1 cellular context compared by ENCODE assay signal in the genomic region with DNA sequence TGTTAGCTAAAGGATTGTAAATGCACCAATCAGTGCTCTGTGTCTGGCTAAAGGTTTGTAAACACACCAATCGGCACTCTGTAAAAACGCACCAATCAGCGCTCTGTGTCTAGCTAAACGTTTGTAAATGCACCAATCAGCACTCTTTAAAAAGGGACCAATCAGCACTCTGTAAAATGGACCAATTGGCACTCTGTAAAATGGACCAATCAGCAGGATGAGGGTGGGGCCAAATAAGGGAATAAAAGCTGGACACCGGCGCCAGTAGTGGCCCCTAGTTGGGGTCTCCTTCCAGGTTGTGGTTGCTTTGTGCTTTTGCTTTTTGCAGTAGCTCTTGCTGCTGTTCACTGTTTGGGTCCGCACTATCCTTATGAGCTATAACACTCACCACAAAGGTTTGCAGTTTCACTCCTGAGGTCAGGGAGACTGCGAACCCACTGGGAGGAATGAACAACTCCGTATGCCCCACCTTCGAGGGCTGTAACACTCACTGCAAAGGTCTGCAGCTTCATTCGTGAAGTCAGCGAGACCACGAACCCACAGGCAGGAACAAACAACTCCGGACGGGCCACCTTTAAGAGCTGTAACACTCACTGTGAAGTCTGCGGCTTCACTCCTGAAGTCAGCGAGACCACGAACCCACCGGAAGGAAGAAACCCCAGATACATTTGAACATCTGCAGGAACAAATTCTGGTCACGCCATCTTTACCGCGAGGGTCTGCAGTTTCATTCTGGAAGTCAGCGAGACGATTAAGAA.
TF ChIP-seq lines count a peak whose summit lies in the region.

No MANE protein-coding gene starts in this region.

TF ChIP-seq in HepG2, 621 proteins besides CTCF, POLR2A, EP300 and RAD21 (continued from another document):
- no peak for TF ChIP-seq NR3C1 (CRISPR knock-in tag; IDR thresholded peaks at IDR 0.05)
- TF ChIP-seq ZNF253 (CRISPR knock-in tag; IDR thresholded peaks at IDR 0.05; ENCODE audit: borderline replicate concordance): no peak
- no peak for TF ChIP-seq ZNF839 (CRISPR knock-in tag; IDR thresholded peaks at IDR 0.05; ENCODE audit: borderline replicate concordance)
- no peak for TF ChIP-seq REL (CRISPR knock-in tag; conservative IDR thresholded peaks at IDR 0.05)
- TF ChIP-seq, protein P1, sequence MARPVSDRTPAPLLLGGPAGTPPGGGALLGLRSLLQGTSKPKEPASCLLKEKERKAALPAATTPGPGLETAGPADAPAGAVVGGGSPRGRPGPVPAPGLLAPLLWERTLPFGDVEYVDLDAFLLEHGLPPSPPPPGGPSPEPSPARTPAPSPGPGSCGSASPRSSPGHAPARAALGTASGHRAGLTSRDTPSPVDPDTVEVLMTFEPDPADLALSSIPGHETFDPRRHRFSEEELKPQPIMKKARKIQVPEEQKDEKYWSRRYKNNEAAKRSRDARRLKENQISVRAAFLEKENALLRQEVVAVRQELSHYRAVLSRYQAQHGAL (CRISPR knock-in tag; IDR thresholded peaks at IDR 0.05; ENCODE audit: not compliant biosample characterization): no peak
- peak; percentile 66; the same call in 1 of the 2 replicates for TF ChIP-seq MAFF (IDR thresholded peaks at IDR 0.05; ENCODE audit: low read depth, low read length)
- TF ChIP-seq DPF2 (CRISPR knock-in tag; IDR thresholded peaks at IDR 0.05; ENCODE audit: borderline replicate concordance, low read depth): no peak
- TF ChIP-seq, protein P2, sequence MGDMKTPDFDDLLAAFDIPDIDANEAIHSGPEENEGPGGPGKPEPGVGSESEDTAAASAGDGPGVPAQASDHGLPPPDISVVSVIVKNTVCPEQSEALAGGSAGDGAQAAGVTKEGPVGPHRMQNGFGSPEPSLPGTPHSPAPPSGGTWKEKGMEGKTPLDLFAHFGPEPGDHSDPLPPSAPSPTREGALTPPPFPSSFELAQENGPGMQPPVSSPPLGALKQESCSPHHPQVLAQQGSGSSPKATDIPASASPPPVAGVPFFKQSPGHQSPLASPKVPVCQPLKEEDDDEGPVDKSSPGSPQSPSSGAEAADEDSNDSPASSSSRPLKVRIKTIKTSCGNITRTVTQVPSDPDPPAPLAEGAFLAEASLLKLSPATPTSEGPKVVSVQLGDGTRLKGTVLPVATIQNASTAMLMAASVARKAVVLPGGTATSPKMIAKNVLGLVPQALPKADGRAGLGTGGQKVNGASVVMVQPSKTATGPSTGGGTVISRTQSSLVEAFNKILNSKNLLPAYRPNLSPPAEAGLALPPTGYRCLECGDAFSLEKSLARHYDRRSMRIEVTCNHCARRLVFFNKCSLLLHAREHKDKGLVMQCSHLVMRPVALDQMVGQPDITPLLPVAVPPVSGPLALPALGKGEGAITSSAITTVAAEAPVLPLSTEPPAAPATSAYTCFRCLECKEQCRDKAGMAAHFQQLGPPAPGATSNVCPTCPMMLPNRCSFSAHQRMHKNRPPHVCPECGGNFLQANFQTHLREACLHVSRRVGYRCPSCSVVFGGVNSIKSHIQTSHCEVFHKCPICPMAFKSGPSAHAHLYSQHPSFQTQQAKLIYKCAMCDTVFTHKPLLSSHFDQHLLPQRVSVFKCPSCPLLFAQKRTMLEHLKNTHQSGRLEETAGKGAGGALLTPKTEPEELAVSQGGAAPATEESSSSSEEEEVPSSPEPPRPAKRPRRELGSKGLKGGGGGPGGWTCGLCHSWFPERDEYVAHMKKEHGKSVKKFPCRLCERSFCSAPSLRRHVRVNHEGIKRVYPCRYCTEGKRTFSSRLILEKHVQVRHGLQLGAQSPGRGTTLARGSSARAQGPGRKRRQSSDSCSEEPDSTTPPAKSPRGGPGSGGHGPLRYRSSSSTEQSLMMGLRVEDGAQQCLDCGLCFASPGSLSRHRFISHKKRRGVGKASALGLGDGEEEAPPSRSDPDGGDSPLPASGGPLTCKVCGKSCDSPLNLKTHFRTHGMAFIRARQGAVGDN (CRISPR knock-in tag; IDR thresholded peaks at IDR 0.05): no peak
- no peak for TF ChIP-seq ZNF224 (CRISPR knock-in tag; IDR thresholded peaks at IDR 0.05)
- TF ChIP-seq POLR2AphosphoS2 (IDR thresholded peaks at IDR 0.05; ENCODE audit: low read depth, low read length): no peak
- TF ChIP-seq HNF4A (CRISPR knock-in tag; IDR thresholded peaks at IDR 0.05): no peak
- peak; percentile 62; the same call in 1 of the 2 replicates for TF ChIP-seq ZMYM2 (CRISPR knock-in tag; IDR thresholded peaks at IDR 0.05)
- no peak for TF ChIP-seq STAT5B (CRISPR knock-in tag; IDR thresholded peaks at IDR 0.05)
- TF ChIP-seq, protein P3, sequence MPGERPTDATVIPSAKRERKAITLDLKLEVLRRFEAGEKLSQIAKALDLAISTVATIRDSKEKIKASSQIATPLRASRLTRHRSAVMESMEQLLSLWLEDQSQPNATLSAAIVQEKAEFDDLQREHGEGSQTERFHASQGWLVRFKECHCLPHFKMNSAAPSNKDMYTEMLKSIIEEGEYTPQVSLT (CRISPR knock-in tag; IDR thresholded peaks at IDR 0.05; ENCODE audit: borderline replicate concordance, low read depth): no peak
- TF ChIP-seq, protein P4, sequence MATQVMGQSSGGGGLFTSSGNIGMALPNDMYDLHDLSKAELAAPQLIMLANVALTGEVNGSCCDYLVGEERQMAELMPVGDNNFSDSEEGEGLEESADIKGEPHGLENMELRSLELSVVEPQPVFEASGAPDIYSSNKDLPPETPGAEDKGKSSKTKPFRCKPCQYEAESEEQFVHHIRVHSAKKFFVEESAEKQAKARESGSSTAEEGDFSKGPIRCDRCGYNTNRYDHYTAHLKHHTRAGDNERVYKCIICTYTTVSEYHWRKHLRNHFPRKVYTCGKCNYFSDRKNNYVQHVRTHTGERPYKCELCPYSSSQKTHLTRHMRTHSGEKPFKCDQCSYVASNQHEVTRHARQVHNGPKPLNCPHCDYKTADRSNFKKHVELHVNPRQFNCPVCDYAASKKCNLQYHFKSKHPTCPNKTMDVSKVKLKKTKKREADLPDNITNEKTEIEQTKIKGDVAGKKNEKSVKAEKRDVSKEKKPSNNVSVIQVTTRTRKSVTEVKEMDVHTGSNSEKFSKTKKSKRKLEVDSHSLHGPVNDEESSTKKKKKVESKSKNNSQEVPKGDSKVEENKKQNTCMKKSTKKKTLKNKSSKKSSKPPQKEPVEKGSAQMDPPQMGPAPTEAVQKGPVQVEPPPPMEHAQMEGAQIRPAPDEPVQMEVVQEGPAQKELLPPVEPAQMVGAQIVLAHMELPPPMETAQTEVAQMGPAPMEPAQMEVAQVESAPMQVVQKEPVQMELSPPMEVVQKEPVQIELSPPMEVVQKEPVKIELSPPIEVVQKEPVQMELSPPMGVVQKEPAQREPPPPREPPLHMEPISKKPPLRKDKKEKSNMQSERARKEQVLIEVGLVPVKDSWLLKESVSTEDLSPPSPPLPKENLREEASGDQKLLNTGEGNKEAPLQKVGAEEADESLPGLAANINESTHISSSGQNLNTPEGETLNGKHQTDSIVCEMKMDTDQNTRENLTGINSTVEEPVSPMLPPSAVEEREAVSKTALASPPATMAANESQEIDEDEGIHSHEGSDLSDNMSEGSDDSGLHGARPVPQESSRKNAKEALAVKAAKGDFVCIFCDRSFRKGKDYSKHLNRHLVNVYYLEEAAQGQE (IDR thresholded peaks at IDR 0.05; ENCODE audit: borderline replicate concordance in 1 of 2, low read depth in 1 of 2, low read length in 2 of 2): no peak
- peak; percentile 79 for TF ChIP-seq POGZ (CRISPR knock-in tag; IDR thresholded peaks at IDR 0.05)
- no peak for TF ChIP-seq FOXK1 (CRISPR knock-in tag; IDR thresholded peaks at IDR 0.05; ENCODE audit: borderline replicate concordance, low read depth)
- peak; percentile 77 for TF ChIP-seq NFYC (CRISPR knock-in tag; IDR thresholded peaks at IDR 0.05)
- TF ChIP-seq ZNF652 (CRISPR knock-in tag; IDR thresholded peaks at IDR 0.05; ENCODE audit: borderline replicate concordance, low read depth): no peak
- TF ChIP-seq, protein P5, sequence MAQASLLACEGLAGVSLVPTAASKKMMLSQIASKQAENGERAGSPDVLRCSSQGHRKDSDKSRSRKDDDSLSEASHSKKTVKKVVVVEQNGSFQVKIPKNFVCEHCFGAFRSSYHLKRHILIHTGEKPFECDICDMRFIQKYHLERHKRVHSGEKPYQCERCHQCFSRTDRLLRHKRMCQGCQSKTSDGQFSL (CRISPR knock-in tag; IDR thresholded peaks at IDR 0.05): no peak
- no peak for TF ChIP-seq ZNF460 (CRISPR knock-in tag; IDR thresholded peaks at IDR 0.05; ENCODE audit: borderline replicate concordance)
- no peak for TF ChIP-seq ZNF501 (CRISPR knock-in tag; IDR thresholded peaks at IDR 0.05)
- no peak for TF ChIP-seq SP1 (IDR thresholded peaks at IDR 0.05)
- TF ChIP-seq SP1 (CRISPR knock-in tag; IDR thresholded peaks at IDR 0.05): no peak
- TF ChIP-seq ZNF329 (CRISPR knock-in tag; IDR thresholded peaks at IDR 0.05; ENCODE audit: low read depth): no peak
- no peak for TF ChIP-seq ERF (CRISPR knock-in tag; IDR thresholded peaks at IDR 0.05)
- no peak for TF ChIP-seq ZNF550 (CRISPR knock-in tag; IDR thresholded peaks at IDR 0.05; ENCODE audit: borderline replicate concordance)
- no peak for TF ChIP-seq ISL2 (CRISPR knock-in tag; IDR thresholded peaks at IDR 0.05)
